In the genomic region with DNA sequence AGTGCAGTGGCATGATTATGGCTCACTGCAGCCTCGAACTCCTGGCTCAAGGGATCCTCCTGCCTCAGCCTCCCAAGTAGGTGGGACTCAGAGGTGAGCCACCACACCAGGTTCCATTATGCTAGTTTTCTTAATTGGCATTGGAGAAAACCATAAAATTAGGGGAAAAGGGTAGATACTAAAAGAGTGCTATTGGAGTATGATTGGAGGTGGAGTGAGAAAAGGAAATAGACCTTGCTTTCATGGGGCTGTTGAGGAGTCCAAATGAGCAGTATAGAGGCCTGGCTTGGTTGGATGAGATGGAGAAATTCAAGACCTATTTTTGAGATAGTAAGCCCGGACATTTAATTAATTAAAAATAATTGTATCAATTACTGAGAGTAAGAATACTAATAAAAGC, we compare ENCODE assay signal across 8 cellular contexts. TPM values are rescaled to one million over a fixed set of nuclear protein-coding genes. Genes with fewer than 3 reads are reported as not detected.
DNase-seq lines count a peak whose midpoint lies in the region; ATAC-seq and TF ChIP-seq lines count a peak whose summit lies in the region.

No MANE protein-coding gene starts in this region.

- no peaks in the 10 kb centered on the region for H3K9me3 ChIP-seq in cardiac muscle cell (ENCODE audit: low read depth)
- no peaks in the 10 kb centered on the region for H3K9me3 ChIP-seq in upper lobe of left lung

- 61 to 75% methylated on average over 2 of the region's 2 CpGs for WGBS in upper lobe of left lung, 2 donors

- TF ChIP-seq CTCF in cardiac muscle cell (IDR thresholded peaks at IDR 0.05; ENCODE audit: low read depth, low read length) (no peak), astrocyte of the spinal cord (IDR thresholded peaks at IDR 0.05; ENCODE audit: low read depth, low read length) (no peak), upper lobe of left lung (IDR thresholded peaks at IDR 0.05) (no peak)

- H3K36me3 ChIP-seq in cardiac muscle cell (no peaks in the 10 kb centered on the region), upper lobe of left lung (peaks cover 0 to 11% (median 2%) of the 10 kb centered on the region in 4 donors)

- TF ChIP-seq EP300 in upper lobe of left lung (IDR thresholded peaks at IDR 0.05), result no peak

- H3K4me3 ChIP-seq in cardiac muscle cell, result peak overlapping the region; percentile 25
- H3K4me3 ChIP-seq in astrocyte of the spinal cord (ENCODE audit: low read depth, low read length), result peak overlapping the region; percentile 18
- H3K4me3 ChIP-seq in upper lobe of left lung, result peak overlapping the region in 3 of 4 donors; percentile 82 to 98 (median 87)

- H3K27me3 ChIP-seq in cardiac muscle cell, result no peaks in the 10 kb centered on the region
- H3K27me3 ChIP-seq in upper lobe of left lung, result no peaks in the 10 kb centered on the region

- in situ Hi-C loops in astrocyte of the spinal cord (cut with HindIII; ENCODE audit: low sequenced_read_pairs), result loop anchor here (25.0 kb wide), 1 partner anchor 237 kb away; no protein-coding TSS in a partner anchor

- intact Hi-C loops in Right ventricle myocardium superior (cut with DNase I), result no loop called here

- H3K4me1 ChIP-seq in cardiac muscle cell (ENCODE audit: low read depth), result no peaks in the 10 kb centered on the region
- peaks cover 7 to 17% (median 9%) of the 10 kb centered on the region in 4 donors for H3K4me1 ChIP-seq in upper lobe of left lung

- ATAC-seq in Right ventricle myocardium superior (ENCODE audit: poor library complexity) (no peak), upper lobe of left lung (ENCODE audit: low FRiP score in 2 of 2) (no peak), HG02884 (IDR thresholded peaks at IDR 0.05; ENCODE audit: unreplicated experiment) (no peak), GM21390 (IDR thresholded peaks at IDR 0.05; ENCODE audit: unreplicated experiment) (no peak)

- TF ChIP-seq POLR2A in upper lobe of left lung (IDR thresholded peaks at IDR 0.05), result no peak

- peak overlapping the region; percentile 71 for H3K27ac ChIP-seq in cardiac muscle cell
- peak overlapping the region in 2 of 4 donors; percentile 44 to 59 for H3K27ac ChIP-seq in upper lobe of left lung

- DNase-seq in cardiac muscle cell (ENCODE audit: low read depth in 1 of 2, low spot score in 1 of 2), result no peak
- no peak for DNase-seq in Right ventricle myocardium superior
- DNase-seq in astrocyte of the spinal cord (ENCODE audit: low read depth, low spot score), result no peak
- DNase-seq in medulla oblongata (ENCODE audit: extremely low spot score), result peak; percentile 23
- DNase-seq in upper lobe of left lung, result no peak
- no peak for DNase-seq in NCI-H510A (lab: John Stamatoyannopoulos, UW)

RNA-seq across cellular contexts. Expression of a gene that starts 0.9 kb away (rescaled TPM):
- total RNA-seq in cardiac muscle cell, result 18.6 and 26.8 TPM in 2 replicates
- polyA plus RNA-seq in cardiac muscle cell, result 32.3 and 40.4 TPM in 2 replicates
- total RNA-seq in Right ventricle myocardium superior, result 4.9 TPM
- 10 to 100 TPM in 4 of 6 donors, 1 to 10 TPM in 2; 7.0 to 17.8 (median 11.6) TPM for total RNA-seq in upper lobe of left lung

RNA-seq across cellular contexts. Expression of a gene that starts 32.3 kb away (rescaled TPM):
- total RNA-seq in cardiac muscle cell (6.7 and 10.8 TPM in 2 replicates), Right ventricle myocardium superior (4.9 TPM), upper lobe of left lung (10 to 100 TPM; 12.0 to 38.8 (median 22.0) TPM)
- 15.3 and 18.3 TPM in 2 replicates for polyA plus RNA-seq in cardiac muscle cell

RNA-seq across cellular contexts. Expression of a gene that starts 43.4 kb away (rescaled TPM):
- total RNA-seq in cardiac muscle cell, result 27.0 and 42.6 TPM in 2 replicates
- 43.2 and 44.9 TPM in 2 replicates for polyA plus RNA-seq in cardiac muscle cell
- total RNA-seq in Right ventricle myocardium superior, result 23.2 TPM
- total RNA-seq in upper lobe of left lung, result 10 to 100 TPM; 20.2 to 87.7 (median 44.3) TPM

Comparison
In these comparisons a context has a peak if more than half of its experiments do, and no peak if none do; other contexts are left out.
1. H3K4me3 ChIP-seq: peak in every context shown above with its lines; median percentile 87 in upper lobe of left lung; 25 in cardiac muscle cell; 18 in astrocyte of the spinal cord.